ENCODE assay signal across 2 cellular contexts in genomic region chrX:77753942-77754341, GRCh38.
TF ChIP-seq lines count a peak whose summit lies in the region.
"Not testable (repeated sequence)": the region's sequence is repeated elsewhere in the genome, so short reads cannot be mapped to it uniquely, and the experiment has no call there.

No MANE protein-coding gene starts in this region.

TF ChIP-seq in HepG2, 621 proteins besides CTCF, POLR2A, EP300 and RAD21:
- TF ChIP-seq ONECUT2 (CRISPR knock-in tag; IDR thresholded peaks at IDR 0.05) (0 out of 2 replicates have a peak, but pooled peaks have one; percentile 14), SOX6 (CRISPR knock-in tag; IDR thresholded peaks at IDR 0.05) (peak; percentile 21; the same call in 1 of the 2 replicates), THRA (CRISPR knock-in tag; IDR thresholded peaks at IDR 0.05; ENCODE audit: borderline replicate concordance) (peak; percentile 24; the same call in 1 of the 2 replicates)
- not testable (repeated sequence) for TF ChIP-seq SOX6 (IDR thresholded peaks at IDR 0.05)

TF ChIP-seq in liver, 16 proteins besides CTCF, POLR2A, EP300 and RAD21:
- TF ChIP-seq HNF4A (conservative IDR thresholded peaks at IDR 0.05) (peak; percentile 46 to 47), RXRA (IDR thresholded peaks at IDR 0.05) (peak; percentile 54 to 62)
